In the genomic region with DNA sequence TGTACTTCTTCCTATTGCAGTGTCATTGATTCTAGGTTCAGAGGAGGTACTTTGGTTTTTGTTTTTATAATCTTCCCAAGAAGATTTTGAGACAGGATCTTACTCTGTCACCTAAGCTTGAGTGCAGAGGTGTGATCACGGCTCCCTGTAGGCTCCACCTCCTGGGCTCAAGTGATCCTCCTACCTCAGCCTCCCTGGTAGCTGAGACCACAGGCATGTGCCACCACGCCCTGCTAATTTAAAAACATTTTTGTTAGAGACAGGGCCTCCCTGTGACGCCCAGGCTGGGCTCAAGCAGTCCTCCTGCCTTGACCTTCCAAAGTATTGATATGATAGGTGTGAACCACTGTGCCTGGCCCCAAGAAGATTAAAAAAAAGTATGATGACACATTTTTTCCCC, we compare ENCODE assay signal across 21 cellular contexts. TPM values are rescaled to one million over a fixed set of nuclear protein-coding genes. Genes with fewer than 3 reads are reported as not detected.
DNase-seq lines count a peak whose midpoint lies in the region; ATAC-seq and TF ChIP-seq lines count a peak whose summit lies in the region.
"Had no signal": no experiment of that assay in that cellular context is flagged by ENCODE, and none has a peak within 500 bp of the region (broad histone marks: within the 10 kb centered on the region; RNA-seq: fewer than 3 reads in every experiment).

No MANE protein-coding gene starts in this region.

- peaks cover 19% of the 10 kb centered on the region for H3K4me1 Mint-ChIP-seq in Calu3 (ENCODE audit: low read depth, unreplicated experiment)
- peaks cover 31% of the 10 kb centered on the region for H3K4me1 Mint-ChIP-seq in activated CD4-positive, alpha-beta memory T cell treated with anti-CD3 and anti-CD28 coated beads, Interleukin-2, amount 10 ng/mL, durations not matched to agents 7 days and 5 days
- peaks cover 26 to 37% of the 10 kb centered on the region in 2 donors for H3K4me1 Mint-ChIP-seq in natural killer cell treated with Interleukin-12 subunit alpha and Interleukin-12 subunit beta and Interleukin-15 and Interleukin-18, amount 100 ng/mL, for 72 hours (ENCODE audit: low read depth in 2 of 2)

- H3K4me3 ChIP-seq in left lung: no peak overlapping the region
- H3K4me3 ChIP-seq: A549, esophagus squamous epithelium, lung, skin epidermis, upper lobe of right lung had no signal

- no peaks in the 10 kb centered on the region for H3K27me3 ChIP-seq in left lung
- H3K27me3 ChIP-seq: esophagus squamous epithelium, upper lobe of right lung had no signal

- POLR2A ChIA-PET in activated CD4-positive, alpha-beta memory T cell treated with anti-CD3 and anti-CD28 coated beads, Interleukin-2, amount 10 ng/mL, durations not matched to agents 7 days and 5 days (lab: Charles Lee): no interaction called here

- H3K9me3 ChIP-seq in left lung: no peaks in the 10 kb centered on the region
- H3K9me3 ChIP-seq: A549, esophagus squamous epithelium, upper lobe of right lung had no signal

- no peak for TF ChIP-seq CTCF in Calu3 (IDR thresholded peaks at IDR 0.05; ENCODE audit: unreplicated experiment)
- TF ChIP-seq CTCF in left lung (IDR thresholded peaks at IDR 0.05): no peak

- DNase-seq in activated CD4-positive, alpha-beta T cell treated with anti-CD3 and anti-CD28 coated beads for 48 hours: peak; percentile 29
- no peak for DNase-seq in activated CD4-positive, alpha-beta T cell treated with anti-CD3 and anti-CD28 coated beads, Interleukin-2, amount 50 U/mL, for 1 hour
- DNase-seq in Calu3: peak; percentile 60
- peak; percentile 35 for DNase-seq in activated CD4-positive, alpha-beta memory T cell treated with anti-CD3 and anti-CD28 coated beads, Interleukin-2, amount 10 ng/mL, durations not matched to agents 7 days and 5 days
- no peak for DNase-seq in natural killer cell treated with Interleukin-12 subunit alpha and Interleukin-12 subunit beta and Interleukin-15 and Interleukin-18, amount 100 ng/mL, for 72 hours (ENCODE audit: low spot score)
- DNase-seq in hippocampal formation (lab: John Stamatoyannopoulos, UW): no peak
- no peak for DNase-seq in activated CD4-positive, CD25-positive, alpha-beta regulatory T cell treated with anti-CD3 and anti-CD28 coated beads, Interleukin-2, amount 50 U/mL, for 72 hours
- no peak for DNase-seq in left lung
- DNase-seq: EL; esophagus squamous epithelium; glutamatergic neuron; naive B cell; NCI-H1417; stimulated activated naive CD4-positive, alpha-beta T cell treated with Interleukin-2 at 50 U/mL for 16 hours; upper lobe of right lung had no signal

- intact Hi-C loops in Calu3 (cut with micrococcal nuclease; ENCODE audit: unreplicated experiment): no loop called here
- intact Hi-C loops in left lung (cut with DNase I): no loop called here

- H3K27me3 Mint-ChIP-seq in Calu3 (ENCODE audit: unreplicated experiment): no peaks in the 10 kb centered on the region
- H3K27me3 Mint-ChIP-seq in activated CD4-positive, alpha-beta memory T cell treated with anti-CD3 and anti-CD28 coated beads, Interleukin-2, amount 10 ng/mL, durations not matched to agents 7 days and 5 days: no peaks in the 10 kb centered on the region
- no peaks in the 10 kb centered on the region for H3K27me3 Mint-ChIP-seq in natural killer cell treated with Interleukin-12 subunit alpha and Interleukin-12 subunit beta and Interleukin-15 and Interleukin-18, amount 100 ng/mL, for 72 hours
- H3K27me3 Mint-ChIP-seq: naive B cell, progenitor cell of endocrine pancreas had no signal

- peaks cover 30% of the 10 kb centered on the region for H3K36me3 Mint-ChIP-seq in Calu3 (ENCODE audit: insufficient read depth, unreplicated experiment)
- H3K36me3 Mint-ChIP-seq in activated CD4-positive, alpha-beta memory T cell treated with anti-CD3 and anti-CD28 coated beads, Interleukin-2, amount 10 ng/mL, durations not matched to agents 7 days and 5 days (ENCODE audit: low read depth): no peaks in the 10 kb centered on the region
- no peaks in the 10 kb centered on the region for H3K36me3 Mint-ChIP-seq in natural killer cell treated with Interleukin-12 subunit alpha and Interleukin-12 subunit beta and Interleukin-15 and Interleukin-18, amount 100 ng/mL, for 72 hours
- H3K36me3 Mint-ChIP-seq: naive B cell had no signal

- peak overlapping the region; percentile 62 for H3K27ac Mint-ChIP-seq in Calu3 (ENCODE audit: unreplicated experiment)
- no peak overlapping the region for H3K27ac Mint-ChIP-seq in activated CD4-positive, alpha-beta memory T cell treated with anti-CD3 and anti-CD28 coated beads, Interleukin-2, amount 10 ng/mL, durations not matched to agents 7 days and 5 days
- peak overlapping the region; percentile 70 to 87 for H3K27ac Mint-ChIP-seq in natural killer cell treated with Interleukin-12 subunit alpha and Interleukin-12 subunit beta and Interleukin-15 and Interleukin-18, amount 100 ng/mL, for 72 hours
- H3K27ac Mint-ChIP-seq: progenitor cell of endocrine pancreas had no signal

- no peaks in the 10 kb centered on the region for H3K9me3 Mint-ChIP-seq in Calu3 (ENCODE audit: low read depth, unreplicated experiment)
- no peaks in the 10 kb centered on the region for H3K9me3 Mint-ChIP-seq in activated CD4-positive, alpha-beta memory T cell treated with anti-CD3 and anti-CD28 coated beads, Interleukin-2, amount 10 ng/mL, durations not matched to agents 7 days and 5 days
- H3K9me3 Mint-ChIP-seq in natural killer cell treated with Interleukin-12 subunit alpha and Interleukin-12 subunit beta and Interleukin-15 and Interleukin-18, amount 100 ng/mL, for 72 hours: no peaks in the 10 kb centered on the region
- H3K9me3 Mint-ChIP-seq: naive B cell had no signal

- no peak overlapping the region for H3K27ac ChIP-seq in left lung
- H3K27ac ChIP-seq: A549, C4-2B, esophagus squamous epithelium, skin epidermis, upper lobe of right lung, VCaP had no signal

- peaks cover 3 to 16% of the 10 kb centered on the region in 2 donors for H3K4me1 ChIP-seq in left lung

- H3K4me3 Mint-ChIP-seq in Calu3 (ENCODE audit: low read depth, unreplicated experiment): no peak overlapping the region
- H3K4me3 Mint-ChIP-seq in activated CD4-positive, alpha-beta memory T cell treated with anti-CD3 and anti-CD28 coated beads, Interleukin-2, amount 10 ng/mL, durations not matched to agents 7 days and 5 days: no peak overlapping the region
- H3K4me3 Mint-ChIP-seq in natural killer cell treated with Interleukin-12 subunit alpha and Interleukin-12 subunit beta and Interleukin-15 and Interleukin-18, amount 100 ng/mL, for 72 hours: no peak overlapping the region

- H3K36me3 ChIP-seq in left lung: no peaks in the 10 kb centered on the region
- H3K36me3 ChIP-seq: esophagus squamous epithelium, upper lobe of right lung had no signal

- CTCF ChIA-PET in Calu3 (lab: Charles Lee): no interaction called here
- CTCF ChIA-PET in activated CD4-positive, alpha-beta memory T cell treated with anti-CD3 and anti-CD28 coated beads, Interleukin-2, amount 10 ng/mL, durations not matched to agents 7 days and 5 days (lab: Charles Lee): no interaction called here

- no peak for ATAC-seq in natural killer cell treated with Interleukin-12 subunit alpha and Interleukin-12 subunit beta and Interleukin-15 and Interleukin-18, amount 100 ng/mL, for 72 hours
- no peak for ATAC-seq in left lung
- ATAC-seq: A549, upper lobe of right lung had no signal

- BruUV-seq in Calu3 (replicated peaks; lab: Mats Ljungman, UMichigan): no TSS peak

RNA-seq across cellular contexts. Expression of a gene that starts 3.4 kb away (rescaled TPM):
- total RNA-seq in Calu3 (2022) (20.7 and 21.3 TPM in 2 replicates), left lung (10 to 100 TPM; 24.8 to 27.8 TPM)
- total RNA-seq in activated CD4-positive, alpha-beta memory T cell treated with anti-CD3 and anti-CD28 coated beads, Interleukin-2, amount 10 ng/mL, durations not matched to agents 7 days and 5 days: 1 to 10 TPM; 8.0 to 9.5 TPM
- 1 to 10 TPM; 6.0 to 6.9 TPM for total RNA-seq in natural killer cell treated with Interleukin-12 subunit alpha and Interleukin-12 subunit beta and Interleukin-15 and Interleukin-18, amount 100 ng/mL, for 72 hours

RNA-seq across cellular contexts. Expression of a gene that starts 38.8 kb away (rescaled TPM):
- total RNA-seq in Calu3 (2022) (1.9 and 3.6 TPM in 2 replicates), left lung (10 to 100 TPM; 13.8 to 17.7 TPM)
- total RNA-seq in activated CD4-positive, alpha-beta memory T cell treated with anti-CD3 and anti-CD28 coated beads, Interleukin-2, amount 10 ng/mL, durations not matched to agents 7 days and 5 days: 10 to 100 TPM; 13.6 to 15.0 TPM
- total RNA-seq in natural killer cell treated with Interleukin-12 subunit alpha and Interleukin-12 subunit beta and Interleukin-15 and Interleukin-18, amount 100 ng/mL, for 72 hours: 1 to 10 TPM in 1 of 2 donors, under 1 TPM in 1; 0.43 to 2.2 TPM

Comparison
In these comparisons a context has a peak if more than half of its experiments do, and no peak if none do; other contexts are left out.
1. DNase-seq: peak in activated CD4-positive, alpha-beta T cell treated with anti-CD3 and anti-CD28 coated beads for 48 hours (single experiment), Calu3 (single experiment) and activated CD4-positive, alpha-beta memory T cell treated with anti-CD3 and anti-CD28 coated beads, Interleukin-2, amount 10 ng/mL, durations not matched to agents 7 days and 5 days (single experiment); none in activated CD4-positive, alpha-beta T cell treated with anti-CD3 and anti-CD28 coated beads, Interleukin-2, amount 50 U/mL, for 1 hour (single experiment), natural killer cell treated with Interleukin-12 subunit alpha and Interleukin-12 subunit beta and Interleukin-15 and Interleukin-18, amount 100 ng/mL, for 72 hours (single experiment), hippocampal formation (0 of 2), activated CD4-positive, CD25-positive, alpha-beta regulatory T cell treated with anti-CD3 and anti-CD28 coated beads, Interleukin-2, amount 50 U/mL, for 72 hours (single experiment) and left lung (0 of 2).